In the genomic region with DNA sequence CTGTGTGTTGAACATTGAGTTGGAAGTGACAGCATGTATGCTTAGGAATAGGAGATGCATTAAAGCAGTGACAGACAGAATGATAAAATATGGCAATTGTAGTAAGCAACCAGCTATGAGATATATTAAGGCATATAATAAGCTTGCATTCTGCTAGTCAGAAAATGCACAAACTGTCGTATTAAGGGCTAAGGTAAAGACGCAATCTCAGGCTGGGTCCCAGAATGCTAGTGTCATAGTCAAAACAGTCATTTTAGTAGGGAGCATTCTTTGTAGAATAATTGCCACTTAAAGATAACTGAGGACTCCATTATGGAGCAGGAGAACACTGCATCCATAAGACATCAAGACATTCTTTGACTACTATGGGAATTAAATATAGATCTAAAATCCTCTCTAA, we compare ENCODE assay signal across 25 cellular contexts.
"Had no signal": no experiment of that assay in that cellular context is flagged by ENCODE, and none has a peak within 500 bp of the region (broad histone marks: within the 10 kb centered on the region; RNA-seq: fewer than 3 reads in every experiment).

No MANE protein-coding gene starts in this region.

- H3K4me3 Mint-ChIP-seq: dendritic cell treated with granulocyte-macrophage colony-stimulating factor and Interleukin-4, amounts not matched to agents 40 ng/mL and 50 ng/mL, for 4 days; effector memory CD8-positive, alpha-beta T cell; endodermal cell had no signal

- H3K27me3 Mint-ChIP-seq: dendritic cell treated with granulocyte-macrophage colony-stimulating factor and Interleukin-4, amounts not matched to agents 40 ng/mL and 50 ng/mL, for 4 days; effector memory CD8-positive, alpha-beta T cell had no signal

- H3K27ac ChIP-seq: colonic mucosa, coronary artery, dorsolateral prefrontal cortex, epithelial cell of prostate, esophagus muscularis mucosa, esophagus squamous epithelium, foreskin keratinocyte, gastrocnemius medialis, gastroesophageal sphincter, heart left ventricle, heart right ventricle had no signal

- ATAC-seq: effector memory CD8-positive, alpha-beta T cell; esophagus mucosa; foreskin keratinocyte; gastrocnemius medialis; gastroesophageal sphincter; heart left ventricle; heart right ventricle had no signal

- H3K9me3 ChIP-seq: colonic mucosa, esophagus muscularis mucosa, esophagus squamous epithelium, gastrocnemius medialis, gastroesophageal sphincter, heart left ventricle, heart right ventricle had no signal

- H3K27me3 ChIP-seq: colonic mucosa, dorsolateral prefrontal cortex, esophagus muscularis mucosa, esophagus squamous epithelium, foreskin keratinocyte, gastrocnemius medialis, gastroesophageal sphincter, heart left ventricle, heart right ventricle had no signal

- DNase-seq: colonic mucosa; cortex of kidney; dermis blood vessel endothelial cell; dorsolateral prefrontal cortex; effector CD4-positive, alpha-beta T cell; effector CD8-positive, alpha-beta T cell; effector memory CD4-positive, alpha-beta T cell; effector memory CD8-positive, alpha-beta T cell; endodermal cell; erythroblast; esophagus squamous epithelium; foreskin fibroblast; foreskin keratinocyte; foreskin melanocyte; gastrocnemius medialis; glutamatergic neuron; head of caudate nucleus; heart left ventricle; heart right ventricle had no signal

- H3K4me3 ChIP-seq: colonic mucosa, coronary artery, dorsolateral prefrontal cortex, esophagus muscularis mucosa, esophagus squamous epithelium, gastrocnemius medialis, gastroesophageal sphincter, heart left ventricle, heart right ventricle had no signal

- H3K36me3 ChIP-seq: colonic mucosa, esophagus muscularis mucosa, esophagus squamous epithelium, gastrocnemius medialis, gastroesophageal sphincter, heart left ventricle, heart right ventricle had no signal

- H3K9me3 Mint-ChIP-seq: dendritic cell treated with granulocyte-macrophage colony-stimulating factor and Interleukin-4, amounts not matched to agents 40 ng/mL and 50 ng/mL, for 4 days; endodermal cell had no signal

- H3K27ac Mint-ChIP-seq: dendritic cell treated with granulocyte-macrophage colony-stimulating factor and Interleukin-4, amounts not matched to agents 40 ng/mL and 50 ng/mL, for 4 days; effector memory CD8-positive, alpha-beta T cell; endodermal cell had no signal
